ENCODE assay signal across 9 cellular contexts in the genomic region with DNA sequence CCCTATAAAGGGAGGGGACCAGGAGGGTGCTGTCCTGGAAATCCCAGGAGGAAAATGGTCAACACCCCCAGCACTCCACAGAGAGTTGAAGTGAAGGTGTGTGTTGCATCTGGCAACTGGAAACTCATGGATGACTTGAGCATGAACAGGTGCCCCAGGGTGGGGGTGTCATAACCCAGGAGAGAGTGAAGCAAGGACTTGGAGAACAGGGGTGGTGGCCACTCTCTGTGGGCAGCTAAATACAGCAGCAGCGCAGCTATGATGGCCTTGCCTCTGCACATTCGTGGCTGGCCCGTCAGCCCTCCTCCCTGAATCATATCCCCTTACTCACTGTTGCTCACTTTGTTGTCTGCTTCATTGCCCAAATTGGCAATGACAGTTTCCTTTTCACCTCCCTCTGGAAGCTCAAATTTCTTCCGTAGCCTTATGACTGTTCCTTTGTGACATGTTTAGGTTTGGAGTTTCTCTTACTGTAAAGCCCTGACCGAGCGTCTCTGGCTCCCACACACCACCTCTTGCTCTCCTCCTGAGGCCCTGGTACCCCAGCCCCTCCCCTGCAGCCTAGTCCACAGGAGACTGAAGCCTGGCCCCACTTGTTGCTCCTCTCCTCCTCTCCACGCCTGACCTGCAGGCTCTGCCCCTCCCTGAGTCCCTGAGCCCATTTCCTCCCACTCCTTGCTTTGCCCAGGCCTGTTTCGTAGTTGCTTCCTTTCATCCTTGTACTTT.
DNase-seq lines count a peak whose midpoint lies in the region; ATAC-seq, FAIRE-seq and TF ChIP-seq lines count a peak whose summit lies in the region.
"Had no signal": no experiment of that assay in that cellular context is flagged by ENCODE, and none has a peak within 500 bp of the region (broad histone marks: within the 10 kb centered on the region; RNA-seq: fewer than 3 reads in every experiment).

No MANE protein-coding gene starts in this region.

- TF ChIP-seq POLR2A in GM12891 (IDR thresholded peaks at IDR 0.05; ENCODE audit: low read depth, low read length) = no peak

- H3K4me3 Mint-ChIP-seq in activated CD8-positive, alpha-beta T cell treated with anti-CD3 and anti-CD28 coated beads for 36 hours = no peak overlapping the region
- H3K4me3 Mint-ChIP-seq in activated CD8-positive, alpha-beta T cell treated with anti-CD3 and anti-CD28 coated beads, Interleukin-2, amount 10 ng/mL, durations not matched to agents 7 days and 5 days = no peak overlapping the region

- intact Hi-C loops in activated CD8-positive, alpha-beta T cell treated with anti-CD3 and anti-CD28 coated beads for 36 hours (cut with micrococcal nuclease) = no loop called here

- peaks cover 82% of the 10 kb centered on the region for H3K4me1 Mint-ChIP-seq in activated CD8-positive, alpha-beta T cell treated with anti-CD3 and anti-CD28 coated beads for 36 hours (ENCODE audit: low read depth)
- peaks cover 19% of the 10 kb centered on the region for H3K4me1 Mint-ChIP-seq in activated CD8-positive, alpha-beta T cell treated with anti-CD3 and anti-CD28 coated beads, Interleukin-2, amount 10 ng/mL, durations not matched to agents 7 days and 5 days (ENCODE audit: low read depth)

- POLR2A ChIA-PET in activated CD8-positive, alpha-beta T cell treated with anti-CD3 and anti-CD28 coated beads for 36 hours (lab: Charles Lee) = interaction anchor here (2.4 kb wide), 1 partner anchor 8 kb away, joined by 9 read pairs; no protein-coding TSS in a partner anchor
- POLR2A ChIA-PET in activated CD8-positive, alpha-beta T cell treated with anti-CD3 and anti-CD28 coated beads, Interleukin-2, amount 10 ng/mL, durations not matched to agents 7 days and 5 days (lab: Charles Lee) = no interaction called here

- peak overlapping the region; percentile 84 for H3K9ac ChIP-seq in keratinocyte (ENCODE audit: control insufficient read depth, extremely low read depth, insufficient read depth, low read length)

- 72% methylated on average over 8 of the region's 8 CpGs for WGBS in thymus

- H3K4me3 ChIP-seq in keratinocyte (ENCODE audit: control insufficient read depth in 2 of 3, extremely low read depth in 1 of 3, insufficient read depth in 2 of 3, low read depth in 1 of 3, low read length in 3 of 3) (peak overlapping the region; percentile 9 to 56 (median 55)), thymus (ENCODE audit: low read length) (no peak overlapping the region)

- H3K4me2 ChIP-seq in keratinocyte (ENCODE audit: control insufficient read depth, extremely low read depth, insufficient read depth, low read depth, low read length) = peak overlapping the region; percentile 92

- no peak overlapping the region for H2AFZ ChIP-seq in keratinocyte (ENCODE audit: control insufficient read depth, low read length)

- no peaks in the 10 kb centered on the region for H3K27me3 ChIP-seq in keratinocyte (ENCODE audit: control insufficient read depth, extremely low read depth, insufficient read depth, low read length)
- no peaks in the 10 kb centered on the region for H3K27me3 ChIP-seq in thymus (ENCODE audit: control insufficient read depth, insufficient read depth)

- FAIRE-seq in keratinocyte (lab: Jason Lieb, UNC) = peak; percentile 97
- FAIRE-seq in GM12891 (lab: Jason Lieb, UNC) = no peak

- H3K9me3 ChIP-seq in keratinocyte (ENCODE audit: control insufficient read depth, low read depth, low read length) = no peaks in the 10 kb centered on the region
- H3K9me3 ChIP-seq in thymus (ENCODE audit: control insufficient read depth) = no peaks in the 10 kb centered on the region

- TF ChIP-seq CTCF in activated CD8-positive, alpha-beta T cell treated with anti-CD3 and anti-CD28 coated beads for 36 hours (IDR thresholded peaks at IDR 0.05) = no peak
- TF ChIP-seq CTCF in keratinocyte (optimal IDR thresholded peaks at IDR 0.05 in 1 of 3, IDR thresholded peaks at IDR 0.05 in 1 of 3, conservative IDR thresholded peaks at IDR 0.05 in 1 of 3; ENCODE audit: extremely low read depth in 1 of 3, insufficient read depth in 2 of 3, low read length in 3 of 3) = no peak

- no peaks in the 10 kb centered on the region for H3K9me1 ChIP-seq in keratinocyte (ENCODE audit: control insufficient read depth, extremely low read depth, insufficient read depth, low read length)

- H4K20me1 ChIP-seq in keratinocyte (ENCODE audit: control insufficient read depth, extremely low read depth, insufficient read depth, low read length) = no peaks in the 10 kb centered on the region

- peaks cover 68% of the 10 kb centered on the region for H3K79me2 ChIP-seq in keratinocyte (ENCODE audit: control insufficient read depth, insufficient read depth, low read length)

- no peaks in the 10 kb centered on the region for H3K9me3 Mint-ChIP-seq in activated CD8-positive, alpha-beta T cell treated with anti-CD3 and anti-CD28 coated beads for 36 hours
- H3K9me3 Mint-ChIP-seq in activated CD8-positive, alpha-beta T cell treated with anti-CD3 and anti-CD28 coated beads, Interleukin-2, amount 10 ng/mL, durations not matched to agents 7 days and 5 days (ENCODE audit: insufficient read depth) = no peaks in the 10 kb centered on the region

- no peak for ATAC-seq in activated CD8-positive, alpha-beta T cell treated with anti-CD3 and anti-CD28 coated beads for 36 hours
- ATAC-seq in activated CD8-positive, alpha-beta T cell treated with anti-CD3 and anti-CD28 coated beads, Interleukin-2, amount 10 ng/mL, durations not matched to agents 7 days and 5 days = no peak
- no peak for ATAC-seq in GM19452 (IDR thresholded peaks at IDR 0.05; ENCODE audit: unreplicated experiment)

- H3K27ac Mint-ChIP-seq in activated CD8-positive, alpha-beta T cell treated with anti-CD3 and anti-CD28 coated beads for 36 hours = peak overlapping the region; percentile 9
- H3K27ac Mint-ChIP-seq in activated CD8-positive, alpha-beta T cell treated with anti-CD3 and anti-CD28 coated beads, Interleukin-2, amount 10 ng/mL, durations not matched to agents 7 days and 5 days = no peak overlapping the region

- CTCF ChIA-PET in activated CD8-positive, alpha-beta T cell treated with anti-CD3 and anti-CD28 coated beads for 36 hours (lab: Charles Lee) = no interaction called here
- CTCF ChIA-PET in activated CD8-positive, alpha-beta T cell treated with anti-CD3 and anti-CD28 coated beads, Interleukin-2, amount 10 ng/mL, durations not matched to agents 7 days and 5 days (lab: Charles Lee) = no interaction called here

- DNase-seq in activated CD8-positive, alpha-beta T cell treated with anti-CD3 and anti-CD28 coated beads for 36 hours = no peak
- no peak for DNase-seq in activated CD8-positive, alpha-beta T cell treated with anti-CD3 and anti-CD28 coated beads, Interleukin-2, amount 10 ng/mL, durations not matched to agents 7 days and 5 days
- DNase-seq in activated T-cell treated with anti-CD3 and anti-CD28 coated beads, Interleukin-2, amount 50 U/mL, for 48 hours = peak; percentile 39 to 58
- peak; percentile 93 for DNase-seq in keratinocyte (ENCODE audit: low read depth, low spot score)
- no peak for DNase-seq in AML-193 (lab: John Stamatoyannopoulos, UW)
- DNase-seq in GM12891 (ENCODE audit: insufficient read length, low spot score) = no peak
- DNase-seq: DMS79 had no signal

- peak overlapping the region; percentile 96 for H3K27ac ChIP-seq in keratinocyte (ENCODE audit: control insufficient read depth, insufficient read depth, low read length)
- H3K27ac ChIP-seq in thymus (ENCODE audit: low read depth) = peak overlapping the region; percentile 37

- peaks cover 2% of the 10 kb centered on the region for H3K36me3 Mint-ChIP-seq in activated CD8-positive, alpha-beta T cell treated with anti-CD3 and anti-CD28 coated beads for 36 hours (ENCODE audit: low read depth)
- no peaks in the 10 kb centered on the region for H3K36me3 Mint-ChIP-seq in activated CD8-positive, alpha-beta T cell treated with anti-CD3 and anti-CD28 coated beads, Interleukin-2, amount 10 ng/mL, durations not matched to agents 7 days and 5 days (ENCODE audit: low read depth)

- H3K36me3 ChIP-seq in keratinocyte (ENCODE audit: control insufficient read depth in 2 of 2, extremely low read depth in 1 of 2, insufficient read depth in 2 of 2, low read length in 2 of 2) = no peaks in the 10 kb centered on the region
- no peaks in the 10 kb centered on the region for H3K36me3 ChIP-seq in thymus (ENCODE audit: control insufficient read depth, insufficient read depth)

- dilution Hi-C loops in keratinocyte (cut with MboI; ENCODE audit: extremely low pct_ligation_motif_present, low sequenced_read_pairs) = no loop called here

- H3K27me3 Mint-ChIP-seq in activated CD8-positive, alpha-beta T cell treated with anti-CD3 and anti-CD28 coated beads for 36 hours = no peaks in the 10 kb centered on the region
- no peaks in the 10 kb centered on the region for H3K27me3 Mint-ChIP-seq in activated CD8-positive, alpha-beta T cell treated with anti-CD3 and anti-CD28 coated beads, Interleukin-2, amount 10 ng/mL, durations not matched to agents 7 days and 5 days (ENCODE audit: low read depth)

- H3K4me1 ChIP-seq in keratinocyte (ENCODE audit: control insufficient read depth, extremely low read depth, insufficient read depth, low read length) (peaks cover 82% of the 10 kb centered on the region), thymus (ENCODE audit: control insufficient read depth, insufficient read depth, low read length) (peaks cover 29% of the 10 kb centered on the region)

TF ChIP-seq in GM12891, 5 proteins besides CTCF, POLR2A, EP300 and RAD21:
- TF ChIP-seq POU2F2 (IDR thresholded peaks at IDR 0.05; ENCODE audit: low read depth, low read length) (no peak), PAX5 (IDR thresholded peaks at IDR 0.05; ENCODE audit: insufficient read depth, low read length, severe bottlenecking) (no peak), TAF1 (IDR thresholded peaks at IDR 0.05; ENCODE audit: low read depth, low read length) (no peak), POLR2AphosphoS5 (IDR thresholded peaks at IDR 0.05; ENCODE audit: low read depth, low read length) (no peak), SPI1 (IDR thresholded peaks at IDR 0.05; ENCODE audit: low read depth, low read length) (no peak)

Comparison
In these comparisons a context has a peak if more than half of its experiments do, and no peak if none do; other contexts are left out.
1. DNase-seq: peak in activated T-cell treated with anti-CD3 and anti-CD28 coated beads, Interleukin-2, amount 50 U/mL, for 48 hours (2 of 2) and keratinocyte (single experiment); none in activated CD8-positive, alpha-beta T cell treated with anti-CD3 and anti-CD28 coated beads for 36 hours (single experiment), activated CD8-positive, alpha-beta T cell treated with anti-CD3 and anti-CD28 coated beads, Interleukin-2, amount 10 ng/mL, durations not matched to agents 7 days and 5 days (single experiment), AML-193 (0 of 2) and GM12891 (single experiment).